10 cellular contexts compared by ENCODE assay signal in genomic region chr3:144028798-144029411, GRCh38. TPM values are rescaled to one million over a fixed set of nuclear protein-coding genes. Genes with fewer than 3 reads are reported as not detected.
DNase-seq lines count a peak whose midpoint lies in the region; ATAC-seq and TF ChIP-seq lines count a peak whose summit lies in the region.
"Had no signal": no experiment of that assay in that cellular context is flagged by ENCODE, and none has a peak within 500 bp of the region (broad histone marks: within the 10 kb centered on the region; RNA-seq: fewer than 3 reads in every experiment).

No MANE protein-coding gene starts in this region.

- WGBS in lower leg skin, 2 donors, result 67 to 70% methylated on average over 4 of the region's 4 CpGs

- TF ChIP-seq POLR2A in vagina (IDR thresholded peaks at IDR 0.05) (no peak), lower leg skin (IDR thresholded peaks at IDR 0.05) (no peak)

- H3K4me1 ChIP-seq in ascending aorta (peaks cover 0 to 5% of the 10 kb centered on the region in 2 donors), vagina (no peaks in the 10 kb centered on the region)
- H3K4me1 ChIP-seq: tibial nerve had no signal

- DNase-seq in germinal center (ENCODE audit: low spot score) (peak; percentile 32), ascending aorta (ENCODE audit: low spot score in 2 of 2) (no peak), NCI-H128 (lab: John Stamatoyannopoulos, UW; ENCODE audit: unreplicated experiment) (no peak), vagina (ENCODE audit: extremely low spot score in 2 of 2) (no peak), lower leg skin (ENCODE audit: low spot score in 2 of 2) (no peak)
- DNase-seq: MG63 had no signal

- no peak overlapping the region for H3K4me3 ChIP-seq in ascending aorta
- no peak overlapping the region for H3K4me3 ChIP-seq in vagina
- no peak overlapping the region for H3K4me3 ChIP-seq in lower leg skin (ENCODE audit: low read depth, poor library complexity, severe bottlenecking)
- H3K4me3 ChIP-seq: MG63, tibial nerve had no signal

- no peaks in the 10 kb centered on the region for H3K36me3 ChIP-seq in ascending aorta
- no peaks in the 10 kb centered on the region for H3K36me3 ChIP-seq in vagina
- H3K36me3 ChIP-seq: MG63, tibial nerve had no signal

- H3K9me3 ChIP-seq in ascending aorta (peaks cover 0 to 5% of the 10 kb centered on the region in 2 donors), vagina (no peaks in the 10 kb centered on the region)
- H3K9me3 ChIP-seq: MG63, tibial nerve had no signal

- H3K27me3 ChIP-seq in ascending aorta (no peaks in the 10 kb centered on the region), vagina (no peaks in the 10 kb centered on the region)
- H3K27me3 ChIP-seq: MG63, tibial nerve had no signal

- intact Hi-C loops in ascending aorta (cut with DNase I) (no loop called here), vagina (cut with DNase I) (no loop called here), lower leg skin (cut with DNase I; ENCODE audit: low total_unique reads) (no loop called here)

- TF ChIP-seq CTCF in ascending aorta (IDR thresholded peaks at IDR 0.05) (no peak), vagina (IDR thresholded peaks at IDR 0.05) (no peak), lower leg skin (IDR thresholded peaks at IDR 0.05) (no peak)

- no peak overlapping the region for H3K27ac ChIP-seq in ascending aorta
- H3K27ac ChIP-seq in vagina, result no peak overlapping the region
- H3K27ac ChIP-seq: tibial nerve had no signal

- ATAC-seq in GM18519 (IDR thresholded peaks at IDR 0.05; ENCODE audit: low FRiP score, unreplicated experiment) (peak; percentile 82), GM21737 (IDR thresholded peaks at IDR 0.05; ENCODE audit: unreplicated experiment) (peak; percentile 86), HG03520 (IDR thresholded peaks at IDR 0.05; ENCODE audit: unreplicated experiment) (peak; percentile 81)

RNA-seq across cellular contexts. Expression of gene DIPK2A, which starts 57.3 kb away (rescaled TPM):
- total RNA-seq in ascending aorta, result 318 TPM
- 26.5 TPM for total RNA-seq in vagina
- 10 to 100 TPM; 37.3 to 55.5 (median 42.6) TPM for total RNA-seq in lower leg skin
